ENCODE assay signal across 1 cellular context in genomic region chr10:30025428-30025827, GRCh38. TPM values are rescaled to one million over a fixed set of nuclear protein-coding genes. Genes with fewer than 3 reads are reported as not detected.
"Had no signal": no experiment of that assay in that cellular context is flagged by ENCODE, and none has a peak within 500 bp of the region (broad histone marks: within the 10 kb centered on the region; RNA-seq: fewer than 3 reads in every experiment).

No MANE protein-coding gene starts in this region.

RNA-seq across cellular contexts. Expression of gene JCAD, which starts 34.0 kb away (rescaled TPM):
- total RNA-seq: OCI-LY7 had no signal
